ENCODE assay signal across 13 cellular contexts in the genomic region with DNA sequence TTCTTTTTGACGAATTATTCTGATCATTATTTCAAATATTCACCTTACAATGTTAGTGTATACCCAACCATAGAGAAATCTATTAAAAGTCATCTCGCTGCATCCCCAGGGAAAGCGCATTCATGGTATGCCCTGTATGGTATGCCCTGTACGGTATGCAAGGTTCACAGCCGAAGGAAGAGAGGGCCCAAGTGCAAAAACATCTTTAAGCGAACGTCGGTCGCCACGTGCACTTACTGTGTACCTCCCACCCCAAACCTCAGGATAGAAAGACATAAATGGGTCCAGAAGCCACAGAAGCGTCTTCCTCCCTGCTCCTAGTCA. TPM values are rescaled to one million over a fixed set of nuclear protein-coding genes. Genes with fewer than 3 reads are reported as not detected.
DNase-seq lines count a peak whose midpoint lies in the region; ATAC-seq, FAIRE-seq and TF ChIP-seq lines count a peak whose summit lies in the region.
"Had no signal": no experiment of that assay in that cellular context is flagged by ENCODE, and none has a peak within 500 bp of the region (broad histone marks: within the 10 kb centered on the region; RNA-seq: fewer than 3 reads in every experiment).

No MANE protein-coding gene starts in this region.

- no TSS peak for BruUV-seq in HepG2 (replicated peaks; lab: Mats Ljungman, UMichigan)

- no peak for TF ChIP-seq POLR2A in HepG2 (IDR thresholded peaks at IDR 0.05; ENCODE audit: insufficient read depth in 1 of 2, low read depth in 2 of 2, low read length in 2 of 2)

- no peak overlapping the region for H2BK120ac ChIP-seq in H9 (ENCODE audit: low read depth, low read length, poor library complexity, severe bottlenecking)

- no peak for TF ChIP-seq RAD21 in HepG2 (CRISPR knock-in tag; IDR thresholded peaks at IDR 0.05)

- H3T11ph ChIP-seq in H9 (ENCODE audit: low read length) = no peak overlapping the region

- H3K4me1 Mint-ChIP-seq in H9 (peaks cover 26 to 58% of the 10 kb centered on the region in 2 experiments), brain (peaks cover 35% of the 10 kb centered on the region)
- H3K4me1 Mint-ChIP-seq in activated CD4-positive, alpha-beta T cell treated with anti-CD3 and anti-CD28 coated beads, Interleukin-2, amount 10 ng/mL, durations not matched to agents 7 days and 5 days = peaks cover 2% of the 10 kb centered on the region

- no peak overlapping the region for H3K9ac ChIP-seq in H9 (ENCODE audit: extremely low read depth, insufficient read length, low read length)
- no peak overlapping the region for H3K9ac ChIP-seq in HepG2 (ENCODE audit: insufficient read depth, low read depth, low read length)
- peak overlapping the region in 1 of 3 donors; percentile 45 for H3K9ac ChIP-seq in skeletal muscle tissue (ENCODE audit: low read depth in 1 of 3, low read length in 3 of 3)

- H3K14ac ChIP-seq in H9 (ENCODE audit: insufficient read depth, low read length) = no peak overlapping the region

- H3K23me2 ChIP-seq in H9 (ENCODE audit: insufficient read length, low read depth, low read length, poor library complexity, severe bottlenecking) = peaks cover 9% of the 10 kb centered on the region

- peak overlapping the region in 1 of 3 experiments; percentile 51; a peak in 1 of 6 replicates for H3K4me3 ChIP-seq in HepG2 (replicated peaks in 1 of 3; ENCODE audit: insufficient read depth in 1 of 3, low read depth in 2 of 3, low read length in 3 of 3)
- H3K4me3 ChIP-seq in skeletal muscle tissue (ENCODE audit: low read length in 3 of 3) = peak overlapping the region; percentile 64 to 72 (median 67)

- H4K8ac ChIP-seq in H9 (replicated peaks; ENCODE audit: insufficient read length, low read depth, low read length) = no peak overlapping the region

- H3K79me2 ChIP-seq in H9 (ENCODE audit: insufficient read depth, low read length) (no peaks in the 10 kb centered on the region), HepG2 (ENCODE audit: insufficient read depth, low read length) (no peaks in the 10 kb centered on the region)

- H3K27ac ChIP-seq in H9 (ENCODE audit: insufficient read length, low read depth, low read length) (no peak overlapping the region), HepG2 (ENCODE audit: extremely low read length, insufficient read depth, low read length) (no peak overlapping the region), skeletal muscle tissue (ENCODE audit: low read depth, low read length) (no peak overlapping the region)

- no peak overlapping the region for H2BK5ac ChIP-seq in H9 (ENCODE audit: insufficient read length, low read length)

- peak overlapping the region; percentile 49 for H3K4me2 ChIP-seq in H9 (ENCODE audit: insufficient read depth, insufficient read length, low read length)
- peak overlapping the region; percentile 58 for H3K4me2 ChIP-seq in HepG2 (ENCODE audit: low read depth, low read length)

- H3K27me3 ChIP-seq in H9 (ENCODE audit: insufficient read depth, low read length) = peaks cover 85% of the 10 kb centered on the region
- H3K27me3 ChIP-seq in HepG2 (ENCODE audit: control insufficient read depth in 1 of 2, insufficient read depth in 2 of 2, low read length in 2 of 2) = peaks cover 0 to 73% of the 10 kb centered on the region in 2 experiments; a peak in 4 of 5 replicates
- H3K27me3 ChIP-seq in skeletal muscle tissue (ENCODE audit: control insufficient read depth in 3 of 3, insufficient read depth in 3 of 3, low read length in 3 of 3) = peaks cover 64 to 70% (median 69%) of the 10 kb centered on the region in 3 donors

- no peak overlapping the region for H3K18ac ChIP-seq in H9 (ENCODE audit: insufficient read length, low read depth, low read length)

- H4K20me1 ChIP-seq in H9 (ENCODE audit: control insufficient read depth, insufficient read depth, insufficient read length) (no peaks in the 10 kb centered on the region), HepG2 (ENCODE audit: insufficient read depth, low read length) (no peaks in the 10 kb centered on the region)

- POLR2A ChIA-PET in HepG2 (lab: Yijun Ruan, JAX) = no interaction called here
- POLR2A ChIA-PET in activated CD4-positive, alpha-beta T cell treated with anti-CD3 and anti-CD28 coated beads, Interleukin-2, amount 10 ng/mL, durations not matched to agents 7 days and 5 days (lab: Charles Lee) = no interaction called here

- no peak overlapping the region for H3K23ac ChIP-seq in H9 (ENCODE audit: insufficient read length, low read depth, low read length)

- H3K4me1 ChIP-seq in H9 (ENCODE audit: insufficient read depth, low read length) = peaks cover 2% of the 10 kb centered on the region; the same call in 1 of the 2 replicates
- no peaks in the 10 kb centered on the region for H3K4me1 ChIP-seq in HepG2 (ENCODE audit: insufficient read depth, low read length)
- H3K4me1 ChIP-seq in skeletal muscle tissue (ENCODE audit: control insufficient read depth in 3 of 3, insufficient read depth in 3 of 3, low read length in 3 of 3) = peaks cover 9 to 19% (median 14%) of the 10 kb centered on the region in 3 donors

- TF ChIP-seq CTCF in H9 (conservative IDR thresholded peaks at IDR 0.05) (no peak), brain (conservative IDR thresholded peaks at IDR 0.05) (no peak), HepG2 (CRISPR knock-in tag; IDR thresholded peaks at IDR 0.05) (no peak)

- H3K9me3 ChIP-seq in H9 (ENCODE audit: control insufficient read depth, low read depth, low read length) = no peaks in the 10 kb centered on the region
- H3K9me3 ChIP-seq in HepG2 (ENCODE audit: low read length) = no peaks in the 10 kb centered on the region
- no peaks in the 10 kb centered on the region for H3K9me3 ChIP-seq in skeletal muscle tissue (ENCODE audit: control insufficient read depth in 3 of 3, low read length in 3 of 3)

- no peaks in the 10 kb centered on the region for H3K79me1 ChIP-seq in H9 (ENCODE audit: insufficient read depth, low read depth, low read length, poor library complexity, severe bottlenecking)

- H2BK20ac ChIP-seq in H9 (ENCODE audit: low read depth, low read length, poor library complexity, severe bottlenecking) = no peak overlapping the region

- no peaks in the 10 kb centered on the region; a peak in 2 of 7 replicates for H3K36me3 Mint-ChIP-seq in H9 (ENCODE audit: insufficient read depth in 1 of 3, low read depth in 3 of 3)
- H3K36me3 Mint-ChIP-seq in brain = no peaks in the 10 kb centered on the region
- no peaks in the 10 kb centered on the region for H3K36me3 Mint-ChIP-seq in activated CD4-positive, alpha-beta T cell treated with anti-CD3 and anti-CD28 coated beads, Interleukin-2, amount 10 ng/mL, durations not matched to agents 7 days and 5 days (ENCODE audit: low read depth)

- no peak for FAIRE-seq in HepG2 (lab: Jason Lieb, UNC)
- FAIRE-seq: TTC549 had no signal

- H4K5ac ChIP-seq in H9 (ENCODE audit: insufficient read length, low read depth, low read length) = no peak overlapping the region

- ATAC-seq in HepG2 = peak; percentile 32

- TF ChIP-seq EP300 in HepG2 (IDR thresholded peaks at IDR 0.05; ENCODE audit: low read depth in 2 of 2, low read length in 2 of 2) (no peak), HepG2 (CRISPR knock-in tag; IDR thresholded peaks at IDR 0.05; ENCODE audit: borderline replicate concordance) (no peak)

- no CpG with 5 or more reads among the region's 11 CpGs for WGBS in H9 (ENCODE audit: extremely low coverage, insufficient read length, low lambda C conversion rate)
- WGBS in HepG2 (ENCODE audit: low lambda C conversion rate) = 34% methylated on average over 11 of the region's 11 CpGs

- in situ Hi-C loops in HepG2 (cut with HindIII; ENCODE audit: extremely low pct_ligation_motif_present, low pct_unique_long_range_greater_than_20kb) = no loop called here

- H3K36me3 ChIP-seq in HepG2 (replicated peaks in 1 of 2; ENCODE audit: control insufficient read depth in 1 of 2, insufficient read depth in 2 of 2, low read length in 2 of 2) = no peaks in the 10 kb centered on the region
- H3K36me3 ChIP-seq in skeletal muscle tissue (ENCODE audit: control insufficient read depth in 3 of 3, insufficient read depth in 3 of 3, low read length in 3 of 3) = no peaks in the 10 kb centered on the region

- no peak overlapping the region for H2BK15ac ChIP-seq in H9 (ENCODE audit: low read depth, low read length)

- H4K91ac ChIP-seq in H9 (ENCODE audit: insufficient read length, low read depth, low read length) = no peak overlapping the region

- no peak overlapping the region for H2AK5ac ChIP-seq in H9 (ENCODE audit: insufficient read length, low read length)

- H2BK12ac ChIP-seq in H9 (ENCODE audit: insufficient read length, low read depth, low read length) = no peak overlapping the region

- intact Hi-C loops in HepG2 (cut with micrococcal nuclease; ENCODE audit: unreplicated experiment) = no loop called here

- DNase-seq in H9 = no peak
- DNase-seq in HepG2 (ENCODE audit: low spot score) = no peak
- no peak for DNase-seq in activated naive CD4-positive, alpha-beta T cell treated with anti-CD3 and anti-CD28 coated beads, Interleukin-2, amount 50 U/mL, for 16 hours
- no peak for DNase-seq in activated CD4-positive, alpha-beta T cell treated with anti-CD3 and anti-CD28 coated beads, Interleukin-2, amount 10 ng/mL, durations not matched to agents 7 days and 5 days
- DNase-seq in DMS153 (lab: John Stamatoyannopoulos, UW) = no peak
- DNase-seq in SK-N-DZ (ENCODE audit: low spot score) = no peak
- DNase-seq: Calu3, hippocampal formation, NCI-H2171, occipital lobe had no signal

- H2AFZ ChIP-seq in H9 (ENCODE audit: low read length) (no peak overlapping the region), HepG2 (ENCODE audit: low read length) (no peak overlapping the region)

- H3K56ac ChIP-seq in H9 (ENCODE audit: insufficient read length, low read depth, low read length) = no peak overlapping the region

- CTCF ChIA-PET in HepG2 (lab: Yijun Ruan, JAX; ENCODE audit: low intra/inter-chr PET ratio, low total read pairs) = no interaction called here
- CTCF ChIA-PET in activated CD4-positive, alpha-beta T cell treated with anti-CD3 and anti-CD28 coated beads, Interleukin-2, amount 10 ng/mL, durations not matched to agents 7 days and 5 days (lab: Charles Lee) = no interaction called here

- peaks cover 3 to 14% of the 10 kb centered on the region in 2 experiments; a peak in 3 of 5 replicates for H3K9me3 Mint-ChIP-seq in H9
- H3K9me3 Mint-ChIP-seq in brain = peaks cover 10 to 37% (median 18%) of the 10 kb centered on the region in 5 experiments
- peaks cover 4% of the 10 kb centered on the region for H3K9me3 Mint-ChIP-seq in activated CD4-positive, alpha-beta T cell treated with anti-CD3 and anti-CD28 coated beads, Interleukin-2, amount 10 ng/mL, durations not matched to agents 7 days and 5 days

- peak overlapping the region; percentile 49 to 78; a peak in 4 of 5 replicates for H3K4me3 Mint-ChIP-seq in H9
- peak overlapping the region; percentile 56 to 80 (median 75) for H3K4me3 Mint-ChIP-seq in brain
- H3K4me3 Mint-ChIP-seq in activated CD4-positive, alpha-beta T cell treated with anti-CD3 and anti-CD28 coated beads, Interleukin-2, amount 10 ng/mL, durations not matched to agents 7 days and 5 days = no peak overlapping the region

- H3K27me3 Mint-ChIP-seq in H9 (ENCODE audit: low read depth) = peaks cover 100% of the 10 kb centered on the region
- H3K27me3 Mint-ChIP-seq in brain = peaks cover 100% of the 10 kb centered on the region
- peaks cover 61% of the 10 kb centered on the region for H3K27me3 Mint-ChIP-seq in activated CD4-positive, alpha-beta T cell treated with anti-CD3 and anti-CD28 coated beads, Interleukin-2, amount 10 ng/mL, durations not matched to agents 7 days and 5 days

- no peak overlapping the region for H3K27ac Mint-ChIP-seq in H9
- H3K27ac Mint-ChIP-seq in brain = no peak overlapping the region
- no peak overlapping the region for H3K27ac Mint-ChIP-seq in activated CD4-positive, alpha-beta T cell treated with anti-CD3 and anti-CD28 coated beads, Interleukin-2, amount 10 ng/mL, durations not matched to agents 7 days and 5 days

- no peak overlapping the region for H3K4ac ChIP-seq in H9 (ENCODE audit: low read depth, low read length)

RNA-seq across cellular contexts. Expression of gene HLX, which starts 14.4 kb away (rescaled TPM):
- total RNA-seq in H9 (2021) (0.37 and 0.88 TPM in 2 replicates), HepG2 (2016; rRNA removed; fragmentation: Illumina TruSeq; extraction: Trizol) (0.06 and 0.35 TPM in 2 replicates), skeletal muscle tissue (9.9 TPM)
- polyA plus RNA-seq in brain (ENCODE audit: insufficient read depth, low read depth, low replicate concordance) (1.8 TPM), HepG2 (2011; rRNA removed) (0.20 and 0.30 TPM in 2 replicates)
- total RNA-seq in HepG2 (2016; cell fraction: cytosol; rRNA removed; fragmentation: Illumina TruSeq; extraction: Trizol; ENCODE audit: low read depth) = 0.18 and 0.20 TPM in 2 replicates
- total RNA-seq in HepG2 (2016; cell fraction: insoluble cytoplasmic fraction; rRNA removed; fragmentation: Illumina TruSeq; extraction: Trizol) = 0.40 and 0.54 TPM in 2 replicates
- total RNA-seq in HepG2 (2016; cell fraction: membrane; rRNA removed; fragmentation: Illumina TruSeq; extraction: Trizol) = 0.31 and 0.40 TPM in 2 replicates
- 0.78 and 1.2 TPM in 2 replicates for total RNA-seq in HepG2 (2016; cell fraction: nucleus; rRNA removed; fragmentation: Illumina TruSeq; extraction: Trizol)
- 0.04 and 0.28 TPM in 2 replicates for polyA plus RNA-seq in HepG2 (2011; cell fraction: cytosol; rRNA removed)
- polyA plus RNA-seq in HepG2 (2011; cell fraction: nucleus; rRNA removed) = 0.66 and 0.69 TPM in 2 replicates
- 0.16 and 0.17 TPM in 2 replicates for polyA plus RNA-seq in HepG2 (2012)
- 0.43 and 0.58 TPM in 2 replicates for polyA plus RNA-seq in HepG2 (2016; cell fraction: cytosol; fragmentation: Illumina TruSeq; extraction: Trizol; ENCODE audit: low read depth)
- 0.22 and 0.24 TPM in 2 replicates for polyA plus RNA-seq in HepG2 (2016; cell fraction: insoluble cytoplasmic fraction; fragmentation: Illumina TruSeq; extraction: Trizol; ENCODE audit: low read depth)
- polyA plus RNA-seq in HepG2 (2016; cell fraction: membrane; fragmentation: Illumina TruSeq; extraction: Trizol; ENCODE audit: low read depth) = 0.40 TPM in 2 replicates
- polyA plus RNA-seq in HepG2 (2016; cell fraction: nucleus; fragmentation: Illumina TruSeq; extraction: Trizol; ENCODE audit: insufficient read depth, low read depth) = 3.1 and 4.9 TPM in 2 replicates
- 0.08 and 1.8 TPM in 2 replicates for polyA minus RNA-seq in HepG2 (2011; rRNA and poly(A)+ RNA removed; ENCODE audit: low replicate concordance)
- not detected in 2 replicates for polyA minus RNA-seq in HepG2 (2011; cell fraction: cytosol; rRNA and poly(A)+ RNA removed)
- polyA minus RNA-seq in HepG2 (2011; cell fraction: nucleus; rRNA and poly(A)+ RNA removed) = 0.25 and 0.90 TPM in 2 replicates
- total RNA-seq in activated CD4-positive, alpha-beta T cell treated with anti-CD3 and anti-CD28 coated beads, Interleukin-2, amount 10 ng/mL, durations not matched to agents 7 days and 5 days = under 1 TPM in 1 of 2 experiments, not detected in 1; 0.10 TPM
- polyA plus RNA-seq in SK-N-DZ (2014; cell fraction: cytosol; rRNA removed) = 6.4 and 6.9 TPM in 2 replicates
- 5.3 and 8.8 TPM in 2 replicates for polyA plus RNA-seq in SK-N-DZ (2014; cell fraction: nucleus; rRNA removed)
